8 cellular contexts compared by ENCODE assay signal in genomic region chr19:6527893-6528543, GRCh38. TPM values are rescaled to one million over a fixed set of nuclear protein-coding genes. Genes with fewer than 3 reads are reported as not detected.
DNase-seq lines count a peak whose midpoint lies in the region; ATAC-seq, FAIRE-seq and TF ChIP-seq lines count a peak whose summit lies in the region.

No MANE protein-coding gene starts in this region.

- peaks cover 12 to 18% (median 17%) of the 10 kb centered on the region in 3 donors for H3K27me3 Mint-ChIP-seq in immature natural killer cell (ENCODE audit: low read depth in 3 of 3)

- peaks cover 0 to 8% of the 10 kb centered on the region in 2 donors for H3K4me1 ChIP-seq in kidney (ENCODE audit: control insufficient read depth in 1 of 2, insufficient read depth in 1 of 2, low read depth in 1 of 2, low read length in 2 of 2)

- ATAC-seq in GM19438 (IDR thresholded peaks at IDR 0.05; ENCODE audit: low read depth, unreplicated experiment) (peak; percentile 49), HG03060 (IDR thresholded peaks at IDR 0.05; ENCODE audit: low read depth, unreplicated experiment) (peak; percentile 54)

- intact Hi-C loops in kidney (cut with DNase I) = no loop called here

- H3K36me3 ChIP-seq in kidney (ENCODE audit: control insufficient read depth in 1 of 2, insufficient read depth in 2 of 2, low read length in 2 of 2) = no peaks in the 10 kb centered on the region

- H3K4me3 ChIP-seq in kidney (ENCODE audit: low read length in 2 of 2) = no peak overlapping the region

- no peak overlapping the region for H3K4me3 Mint-ChIP-seq in immature natural killer cell

- H3K9ac ChIP-seq in kidney (ENCODE audit: low read length in 2 of 2) = no peak overlapping the region

- in situ Hi-C loops in SK-MEL-5 (cut with HindIII; ENCODE audit: low pct_unique_long_range_greater_than_20kb, low sequenced_read_pairs) = no loop called here

- H3K9me3 Mint-ChIP-seq in immature natural killer cell = no peaks in the 10 kb centered on the region

- H3K36me3 Mint-ChIP-seq in immature natural killer cell = peaks cover 4 to 10% (median 5%) of the 10 kb centered on the region in 3 donors

- peaks cover 28 to 36% of the 10 kb centered on the region in 2 donors for H3K4me1 Mint-ChIP-seq in immature natural killer cell

- H3K27ac Mint-ChIP-seq in immature natural killer cell = peak overlapping the region in 1 of 6 donors; percentile 22

- peak; percentile 85 for DNase-seq in GM10266 (ENCODE audit: extremely low spot score)
- peak; percentile 77 for DNase-seq in SK-MEL-5 (ENCODE audit: low read depth, low spot score)
- DNase-seq in DMS 273 treated with DMSO at 0.1 percent for 48 hours (lab: John Stamatoyannopoulos, UW) = no peak
- no peak for DNase-seq in HCEC 1CT
- no peak for DNase-seq in kidney
- no peak for DNase-seq in immature natural killer cell

- H3K9me3 ChIP-seq in kidney (ENCODE audit: control insufficient read depth in 1 of 2, low read length in 2 of 2) = no peaks in the 10 kb centered on the region

- TF ChIP-seq CTCF in GM10266 (IDR thresholded peaks at IDR 0.05; ENCODE audit: control insufficient read depth, insufficient read depth, low read depth, missing control alignments) (no peak), kidney (IDR thresholded peaks at IDR 0.05; ENCODE audit: borderline replicate concordance, extremely low read depth, insufficient read depth) (no peak)

- FAIRE-seq in kidney (lab: Jason Lieb, UNC) = no peak

- H3K27ac ChIP-seq in kidney (ENCODE audit: low read depth in 2 of 2, low read length in 2 of 2) = no peak overlapping the region

RNA-seq across cellular contexts. Expression of gene TNFSF9, which starts 2.8 kb away (rescaled TPM):
- total RNA-seq in SK-MEL-5 (2014; rRNA removed; shearing (Covaris generic)) = 10.9 and 13.7 TPM in 2 replicates
- polyA plus RNA-seq in SK-MEL-5 (2015; cell fraction: cytosol; rRNA removed) = 11.1 and 11.4 TPM in 2 replicates
- 5.9 and 8.4 TPM in 2 replicates for polyA plus RNA-seq in SK-MEL-5 (2015; cell fraction: nucleus; rRNA removed)
- total RNA-seq in kidney = 1.1 TPM
- 0.62 TPM for polyA plus RNA-seq in kidney (ENCODE audit: insufficient read depth, low read depth, low replicate concordance)
- polyA plus RNA-seq in immature natural killer cell = 10 to 100 TPM in 1 of 3 donors, 1 to 10 TPM in 2; 1.3 to 16.0 (median 5.9) TPM

RNA-seq across cellular contexts. Expression of gene TUBB4A, which starts 25.9 kb away (rescaled TPM):
- total RNA-seq in SK-MEL-5 (2014; rRNA removed; shearing (Covaris generic)) = 19.8 and 24.0 TPM in 2 replicates
- polyA plus RNA-seq in SK-MEL-5 (2015; cell fraction: cytosol; rRNA removed) = 197 and 275 TPM in 2 replicates
- 35.1 and 72.8 TPM in 2 replicates for polyA plus RNA-seq in SK-MEL-5 (2015; cell fraction: nucleus; rRNA removed)
- total RNA-seq in kidney = 4.4 TPM
- 11.3 TPM for polyA plus RNA-seq in kidney (ENCODE audit: insufficient read depth, low read depth, low replicate concordance)
- 1 to 10 TPM in 2 of 3 donors, under 1 TPM in 1; 0.86 to 3.0 (median 1.3) TPM for polyA plus RNA-seq in immature natural killer cell

RNA-seq across cellular contexts. Expression of gene DENND1C, which starts 46.4 kb away (rescaled TPM):
- not detected in 2 replicates for total RNA-seq in SK-MEL-5 (2014; rRNA removed; shearing (Covaris generic))
- polyA plus RNA-seq in SK-MEL-5 (2015; cell fraction: cytosol; rRNA removed) = 0.06 TPM in 1 of 2 replicates, not detected in the other
- polyA plus RNA-seq in SK-MEL-5 (2015; cell fraction: nucleus; rRNA removed) = 0.07 TPM in 1 of 2 replicates, not detected in the other
- 8.2 TPM for total RNA-seq in kidney
- polyA plus RNA-seq in kidney (ENCODE audit: insufficient read depth, low read depth, low replicate concordance) = 2.6 TPM
- 100 to 1,000 TPM in 1 of 3 donors, 10 to 100 TPM in 2; 29.0 to 120 (median 32.9) TPM for polyA plus RNA-seq in immature natural killer cell

Comparison
In these comparisons a context has a peak if more than half of its experiments do, and no peak if none do; other contexts are left out.
1. DNase-seq: peak in GM10266 (single experiment) and SK-MEL-5 (single experiment); none in DMS 273 treated with DMSO at 0.1 percent for 48 hours (single experiment), HCEC 1CT (single experiment), kidney (single experiment) and immature natural killer cell (0 of 3).